ENCODE assay signal across 32 cellular contexts in the genomic region with DNA sequence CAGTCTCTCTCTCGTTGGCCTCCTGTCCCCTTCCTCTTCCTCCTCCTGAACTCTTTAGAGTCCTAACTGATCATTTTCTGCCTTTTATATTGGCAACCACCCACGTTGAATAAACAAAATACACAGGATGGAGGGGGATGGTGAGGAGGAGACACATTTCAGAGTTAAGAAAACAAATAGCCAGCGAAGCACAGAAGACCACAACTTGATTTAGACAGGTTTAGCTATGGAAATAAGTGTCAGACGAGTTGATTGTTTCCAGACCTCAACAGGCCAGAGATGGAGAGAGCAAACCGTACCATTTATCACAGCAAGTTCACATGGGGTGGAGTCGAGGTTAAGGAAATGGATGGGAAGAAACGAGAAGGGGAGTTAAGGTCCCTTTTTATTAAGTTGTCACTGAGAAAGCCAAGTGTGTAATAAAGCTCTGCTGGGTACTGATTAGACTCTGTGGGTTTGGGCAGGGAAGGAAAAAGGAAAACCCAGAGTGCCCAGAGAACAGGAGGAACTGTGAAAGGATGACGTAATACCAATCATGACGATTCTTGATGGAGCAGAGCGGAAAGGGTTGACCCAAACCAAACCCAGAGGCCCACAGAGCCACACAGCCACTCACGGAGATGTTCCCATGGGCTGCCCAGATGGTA. TPM values are rescaled to one million over a fixed set of nuclear protein-coding genes. Genes with fewer than 3 reads are reported as not detected.
DNase-seq lines count a peak whose midpoint lies in the region; ATAC-seq, FAIRE-seq and TF ChIP-seq lines count a peak whose summit lies in the region.
"Had no signal": no experiment of that assay in that cellular context is flagged by ENCODE, and none has a peak within 500 bp of the region (broad histone marks: within the 10 kb centered on the region; RNA-seq: fewer than 3 reads in every experiment).

No MANE protein-coding gene starts in this region.

- no peaks in the 10 kb centered on the region for H4K20me1 ChIP-seq in endothelial cell of umbilical vein (replicated peaks; ENCODE audit: control insufficient read depth, extremely low read depth, insufficient read depth, low read length)

- H2BK5ac ChIP-seq in trophoblast cell (ENCODE audit: low read depth, low read length, poor library complexity) = peak overlapping the region; percentile 12

- H3K4ac ChIP-seq in trophoblast cell (ENCODE audit: low read depth, low read length) = peak overlapping the region; percentile 29

- no peak for TF ChIP-seq POLR2A in endothelial cell of umbilical vein (IDR thresholded peaks at IDR 0.05; ENCODE audit: low read depth, low read length)
- TF ChIP-seq POLR2A in transverse colon (IDR thresholded peaks at IDR 0.05) = no peak

- H3K36me3 ChIP-seq in endothelial cell of umbilical vein (ENCODE audit: control insufficient read depth in 2 of 2, extremely low read depth in 1 of 2, insufficient read depth in 2 of 2, low read length in 2 of 2) = no peaks in the 10 kb centered on the region
- no peaks in the 10 kb centered on the region for H3K36me3 ChIP-seq in trophoblast cell (ENCODE audit: control insufficient read depth in 1 of 2, insufficient read depth in 2 of 2, low read length in 2 of 2)
- H3K36me3 ChIP-seq in transverse colon = no peaks in the 10 kb centered on the region
- H3K36me3 ChIP-seq: esophagus squamous epithelium, upper lobe of right lung had no signal

- H4K12ac ChIP-seq in trophoblast cell (ENCODE audit: low read depth, low read length) = no peak overlapping the region

- peak overlapping the region; percentile 9 for H4K8ac ChIP-seq in trophoblast cell (ENCODE audit: low read depth, low read length)

- H2AFZ ChIP-seq in endothelial cell of umbilical vein (ENCODE audit: low read depth, low read length) = peak overlapping the region; percentile 73
- no peak overlapping the region for H2AFZ ChIP-seq in trophoblast cell (ENCODE audit: insufficient read depth, low read length, poor library complexity)

- peak overlapping the region; percentile 63 for H4K91ac ChIP-seq in trophoblast cell (ENCODE audit: low read depth, low read length)

- H3K27ac ChIP-seq in endothelial cell of umbilical vein (ENCODE audit: insufficient read depth, low read depth, low read length) (peak overlapping the region; percentile 46), trophoblast cell (ENCODE audit: low read depth, low read length) (peak overlapping the region; percentile 52), transverse colon (peak overlapping the region in 1 of 4 donors; percentile 48)
- H3K27ac ChIP-seq: coronary artery, esophagus squamous epithelium, psoas muscle, skin epidermis, upper lobe of right lung had no signal

- no TSS peak for BruUV-seq in endothelial cell of umbilical vein (replicated peaks; lab: Mats Ljungman, UMichigan)

- no CpG with 5 or more reads among the region's 11 CpGs for WGBS in trophoblast cell (ENCODE audit: extremely low coverage, insufficient coverage, insufficient read length)
- 68 to 82% methylated on average over 5 to 11 of the region's 11 CpGs for WGBS in transverse colon (ENCODE audit: low coverage in 1 of 2), 2 donors

- H3K27me3 ChIP-seq in endothelial cell of umbilical vein (ENCODE audit: control insufficient read depth in 2 of 2, insufficient read depth in 2 of 2, low read length in 2 of 2) (no peaks in the 10 kb centered on the region), trophoblast cell (ENCODE audit: insufficient read depth, low read length) (no peaks in the 10 kb centered on the region), transverse colon (no peaks in the 10 kb centered on the region)
- H3K27me3 ChIP-seq: esophagus squamous epithelium, upper lobe of right lung had no signal

- ATAC-seq in left lobe of liver (no peak), GM21423 (IDR thresholded peaks at IDR 0.05; ENCODE audit: unreplicated experiment) (no peak)
- ATAC-seq: activated T-cell treated with anti-CD3 and anti-CD28 coated beads, Interleukin-2, amount 50 U/mL, for 4 hours; Panc1; psoas muscle; T-cell; upper lobe of right lung had no signal

- CTCF ChIA-PET in endothelial cell of umbilical vein (lab: Charles Lee) = interaction anchor here (2.8 kb wide), 1 partner anchor 21 kb away, joined by 8 read pairs; no protein-coding TSS in a partner anchor

- no peak for FAIRE-seq in endothelial cell of umbilical vein (lab: Jason Lieb, UNC)
- FAIRE-seq: HTR-8/SVneo, TTC549 had no signal

- peak overlapping the region; percentile 88 for H2BK120ac ChIP-seq in trophoblast cell (ENCODE audit: insufficient read depth, low read length, poor library complexity)

- TF ChIP-seq CTCF in endothelial cell of umbilical vein (IDR thresholded peaks at IDR 0.05; ENCODE audit: extremely low read depth in 1 of 2, insufficient read depth in 1 of 2, low read depth in 1 of 2, low read length in 2 of 2) = no peak
- no peak for TF ChIP-seq CTCF in transverse colon (IDR thresholded peaks at IDR 0.05)

- peak; percentile 25 for DNase-seq in H4 (ENCODE audit: low spot score)
- peak; percentile 62 for DNase-seq in SK-N-DZ (ENCODE audit: low spot score)
- DNase-seq in endothelial cell of umbilical vein (ENCODE audit: low read depth, low spot score) = peak; percentile 53
- no peak for DNase-seq in trophoblast cell
- DNase-seq in transverse colon = no peak
- DNase-seq in NCI-H2171 (lab: John Stamatoyannopoulos, UW) = no peak
- DNase-seq in left lobe of liver (ENCODE audit: low spot score) = no peak
- DNase-seq: ACHN; activated CD4-positive, alpha-beta T cell treated with anti-CD3 and anti-CD28 coated beads for 48 hours; activated naive CD4-positive, alpha-beta T cell; activated T-cell treated with anti-CD3 and anti-CD28 coated beads, Interleukin-2, amount 50 U/mL, for 4 hours; COR-L47; DMS79 treated with DMSO at 0.1 percent for 48 hours; endodermal cell; esophagus squamous epithelium; glutamatergic neuron; H7; Karpas-422; mammary epithelial cell; NCI-H1092; NCI-H2029 treated with DMSO at 0.1 percent for 48 hours; NCI-H446; psoas muscle; SIG-M5; T-cell; upper lobe of right lung had no signal

- H3K79me2 ChIP-seq in endothelial cell of umbilical vein (ENCODE audit: control insufficient read depth, insufficient read depth, low read length) = no peaks in the 10 kb centered on the region
- no peaks in the 10 kb centered on the region for H3K79me2 ChIP-seq in trophoblast cell (ENCODE audit: control insufficient read depth, insufficient read depth, low read length, poor library complexity)

- intact Hi-C loops in endothelial cell of umbilical vein (cut with micrococcal nuclease) (loop anchor here (5.0 kb wide), 2 partner anchors 170 to 395 kb away; no protein-coding TSS in a partner anchor), transverse colon (cut with DNase I; ENCODE audit: low total_unique reads) (no loop called here)

- POLR2A ChIA-PET in endothelial cell of umbilical vein (lab: Charles Lee) = interaction anchor here (1.3 kb wide), 1 partner anchor 283 kb away, joined by 3 read pairs; no protein-coding TSS in a partner anchor

- peak overlapping the region; percentile 87 for H2AK5ac ChIP-seq in trophoblast cell (ENCODE audit: low read length)

- H3K4me2 ChIP-seq in endothelial cell of umbilical vein (ENCODE audit: insufficient read depth, low read length) (no peak overlapping the region), trophoblast cell (ENCODE audit: low read length) (no peak overlapping the region)

- peak overlapping the region; percentile 41 for H3K18ac ChIP-seq in trophoblast cell (ENCODE audit: low read length)

- peaks cover 11% of the 10 kb centered on the region for H3K79me1 ChIP-seq in trophoblast cell (ENCODE audit: low read length)

- in situ Hi-C loops in transverse colon (cut with MboI; ENCODE audit: low pct_ligation_motif_present in 1 of 4, low pct_unique_long_range_greater_than_20kb in 1 of 4, low sequenced_read_pairs in 3 of 4) = no loop called here

- dilution Hi-C loops in endothelial cell of umbilical vein (cut with MboI; ENCODE audit: extremely low pct_ligation_motif_present, low sequenced_read_pairs) = no loop called here

- peak overlapping the region; percentile 98 for H2BK12ac ChIP-seq in trophoblast cell (ENCODE audit: low read length)

- no peak overlapping the region for H3K4me3 ChIP-seq in endothelial cell of umbilical vein (replicated peaks in 1 of 3; ENCODE audit: insufficient read depth in 1 of 3, low read depth in 1 of 3, low read length in 3 of 3)
- H3K4me3 ChIP-seq in trophoblast cell (ENCODE audit: low read depth, low read length) = no peak overlapping the region
- no peak overlapping the region for H3K4me3 ChIP-seq in transverse colon
- H3K4me3 ChIP-seq: coronary artery, esophagus squamous epithelium, psoas muscle, skin epidermis, upper lobe of right lung had no signal

- no peak overlapping the region for H3K23ac ChIP-seq in trophoblast cell (ENCODE audit: low read length)

- TF ChIP-seq EP300 in transverse colon (IDR thresholded peaks at IDR 0.05; ENCODE audit: low read depth) = no peak

- H3K9me3 ChIP-seq in endothelial cell of umbilical vein (replicated peaks; ENCODE audit: control insufficient read depth, insufficient read depth, low read length) (no peaks in the 10 kb centered on the region), trophoblast cell (ENCODE audit: insufficient read depth, low read depth, low read length) (no peaks in the 10 kb centered on the region), transverse colon (no peaks in the 10 kb centered on the region)
- H3K9me3 ChIP-seq: esophagus squamous epithelium, psoas muscle, upper lobe of right lung had no signal

- no peaks in the 10 kb centered on the region for H3K9me1 ChIP-seq in endothelial cell of umbilical vein (replicated peaks; ENCODE audit: control insufficient read depth, extremely low read depth, insufficient read depth, low read length)

- peak overlapping the region; percentile 67 for H3K14ac ChIP-seq in trophoblast cell (ENCODE audit: low read length)

- H3K9ac ChIP-seq in endothelial cell of umbilical vein (replicated peaks; ENCODE audit: extremely low read depth, insufficient read depth, low read length) = no peak overlapping the region
- no peak overlapping the region for H3K9ac ChIP-seq in trophoblast cell (ENCODE audit: low read length)

- H3K4me1 ChIP-seq in endothelial cell of umbilical vein (ENCODE audit: control insufficient read depth, extremely low read depth, insufficient read depth, low read length) (peaks cover 47% of the 10 kb centered on the region), trophoblast cell (ENCODE audit: control insufficient read depth in 1 of 2, insufficient read depth in 2 of 2, low read length in 2 of 2) (peaks cover 19 to 25% of the 10 kb centered on the region in 2 experiments), transverse colon (peaks cover 13 to 42% (median 25%) of the 10 kb centered on the region in 4 donors)
- H3K4me1 ChIP-seq: esophagus squamous epithelium, psoas muscle, upper lobe of right lung had no signal

RNA-seq across cellular contexts. Expression of gene SERP2, which starts 11.1 kb away (rescaled TPM):
- total RNA-seq in H4 (2014; rRNA removed; shearing (Covaris generic)) = not detected in 2 replicates
- 15.8 and 19.4 TPM in 2 replicates for polyA plus RNA-seq in SK-N-DZ (2014; cell fraction: cytosol; rRNA removed)
- 15.5 and 19.2 TPM in 2 replicates for polyA plus RNA-seq in SK-N-DZ (2014; cell fraction: nucleus; rRNA removed)
- total RNA-seq in endothelial cell of umbilical vein (0.85 TPM in 1 of 2 replicates, not detected in the other), transverse colon (1 to 10 TPM in 2 of 4 donors, not detected in 2; 1.8 to 2.4 TPM), left lobe of liver (1.5 TPM)
- polyA plus RNA-seq in endothelial cell of umbilical vein = 0.29 and 0.30 TPM in 2 replicates
- 0.31 and 0.35 TPM in 2 replicates for polyA plus RNA-seq in endothelial cell of umbilical vein (2011; cell fraction: cytosol; rRNA removed)
- polyA plus RNA-seq in endothelial cell of umbilical vein (2011; cell fraction: nucleus; rRNA removed) = 0.20 and 0.59 TPM in 2 replicates
- 0.54 TPM in 1 of 2 replicates, not detected in the other for polyA plus RNA-seq in endothelial cell of umbilical vein (2012)
- polyA minus RNA-seq in endothelial cell of umbilical vein = 0.72 and 1.2 TPM in 2 replicates
- not detected for polyA minus RNA-seq in endothelial cell of umbilical vein (2011; cell fraction: cytosol; rRNA and poly(A)+ RNA removed)
- polyA minus RNA-seq in endothelial cell of umbilical vein (2011; cell fraction: nucleus; rRNA and poly(A)+ RNA removed) = 1.8 TPM in 1 of 2 replicates, not detected in the other
- 0.61 and 0.66 TPM in 2 replicates for polyA plus RNA-seq in trophoblast cell (2013)

Comparison
In these comparisons a context has a peak if more than half of its experiments do, and no peak if none do; other contexts are left out.
1. DNase-seq: peak in H4 (single experiment), SK-N-DZ (single experiment) and endothelial cell of umbilical vein (single experiment); none in trophoblast cell (0 of 2), transverse colon (single experiment), NCI-H2171 (single experiment) and left lobe of liver (single experiment).